Comparison of ENCODE assay signal across 16 cellular contexts in the genomic region with DNA sequence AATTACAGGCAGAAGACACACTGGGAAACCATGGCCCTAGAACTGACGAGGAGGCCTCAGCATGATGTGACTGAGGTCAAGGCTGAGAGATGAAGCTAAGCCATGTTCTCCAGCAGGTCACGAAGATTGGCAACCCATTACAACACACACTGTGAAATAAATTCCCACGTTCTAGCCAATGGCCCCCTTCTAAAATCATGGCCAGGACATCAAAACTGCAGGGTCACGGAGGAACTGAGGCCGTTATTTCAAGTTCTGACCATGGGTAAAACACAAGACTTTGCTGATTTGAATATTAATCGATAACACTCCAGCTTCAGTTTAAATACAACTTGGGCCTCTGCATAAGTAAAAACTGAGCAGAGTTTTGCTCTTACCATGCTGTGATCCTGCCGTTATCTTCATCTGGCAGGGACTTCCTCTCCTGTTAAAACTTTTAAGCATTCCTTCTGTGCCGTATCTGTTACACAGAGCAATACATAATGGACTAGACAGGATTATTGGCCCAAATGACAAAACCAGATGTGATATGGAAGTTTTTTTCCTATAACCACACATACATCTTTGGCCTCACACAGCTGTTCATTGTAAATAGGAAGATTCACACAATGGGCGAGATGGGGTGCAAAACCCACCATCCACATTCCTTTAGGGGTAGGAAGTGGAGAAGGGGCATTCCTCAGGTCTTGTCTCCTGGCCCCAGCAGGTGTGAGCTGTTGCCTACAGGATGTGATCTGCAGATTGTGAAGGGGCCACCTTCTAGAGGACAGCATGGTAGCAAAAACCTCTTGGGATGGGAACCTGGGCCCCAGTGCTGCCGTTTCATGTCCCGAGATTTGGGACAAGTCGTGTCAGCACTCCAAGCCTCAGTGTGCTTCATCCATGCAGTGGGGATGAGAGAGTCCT.
"Had no signal": no experiment of that assay in that cellular context is flagged by ENCODE, and none has a peak within 500 bp of the region (broad histone marks: within the 10 kb centered on the region; RNA-seq: fewer than 3 reads in every experiment).

No MANE protein-coding gene starts in this region.

- H3K36me3 ChIP-seq: brain microvascular endothelial cell, right atrium auricular region, tibial nerve had no signal

- ATAC-seq: activated T-cell treated with anti-CD3 and anti-CD28 coated beads, Interleukin-2, amount 50 U/mL, for 72 hours; esophagus mucosa; stimulated activated memory B cell treated with anti-CD40 and anti-IgM and Interleukin-4, amounts not matched to agents 10 μg/mL and 1 μg/mL and 100 μg/mL, for 72 hours; T-helper 17 cell had no signal

- H3K27ac ChIP-seq: brain microvascular endothelial cell, right atrium auricular region, skin epidermis, tibial nerve had no signal

- H3K27me3 ChIP-seq: right atrium auricular region, tibial nerve had no signal

- H3K9me3 ChIP-seq: right atrium auricular region, tibial nerve had no signal

- H3K4me3 ChIP-seq: right atrium auricular region, skin epidermis, tibial nerve had no signal

- H3K4me1 ChIP-seq: tibial nerve had no signal

- DNase-seq: activated CD4-positive, alpha-beta memory T cell treated with anti-CD3 and anti-CD28 coated beads for 36 hours; activated CD4-positive, alpha-beta T cell treated with anti-CD3 and anti-CD28 coated beads for 1 hour; activated gamma-delta T cell treated with Interleukin-2 at 50 U/mL for 16 hours; activated naive CD8-positive, alpha-beta T cell treated with anti-CD3 and anti-CD28 coated beads for 36 hours; activated T-cell treated with anti-CD3 and anti-CD28 coated beads, Interleukin-2, amount 50 U/mL, for 72 hours; brain microvascular endothelial cell; cerebellar nuclear complex; islet precursor cell; midbrain; naive B cell; T-helper 17 cell had no signal
